Comparison of ENCODE assay signal across 1 cellular context in the genomic region with DNA sequence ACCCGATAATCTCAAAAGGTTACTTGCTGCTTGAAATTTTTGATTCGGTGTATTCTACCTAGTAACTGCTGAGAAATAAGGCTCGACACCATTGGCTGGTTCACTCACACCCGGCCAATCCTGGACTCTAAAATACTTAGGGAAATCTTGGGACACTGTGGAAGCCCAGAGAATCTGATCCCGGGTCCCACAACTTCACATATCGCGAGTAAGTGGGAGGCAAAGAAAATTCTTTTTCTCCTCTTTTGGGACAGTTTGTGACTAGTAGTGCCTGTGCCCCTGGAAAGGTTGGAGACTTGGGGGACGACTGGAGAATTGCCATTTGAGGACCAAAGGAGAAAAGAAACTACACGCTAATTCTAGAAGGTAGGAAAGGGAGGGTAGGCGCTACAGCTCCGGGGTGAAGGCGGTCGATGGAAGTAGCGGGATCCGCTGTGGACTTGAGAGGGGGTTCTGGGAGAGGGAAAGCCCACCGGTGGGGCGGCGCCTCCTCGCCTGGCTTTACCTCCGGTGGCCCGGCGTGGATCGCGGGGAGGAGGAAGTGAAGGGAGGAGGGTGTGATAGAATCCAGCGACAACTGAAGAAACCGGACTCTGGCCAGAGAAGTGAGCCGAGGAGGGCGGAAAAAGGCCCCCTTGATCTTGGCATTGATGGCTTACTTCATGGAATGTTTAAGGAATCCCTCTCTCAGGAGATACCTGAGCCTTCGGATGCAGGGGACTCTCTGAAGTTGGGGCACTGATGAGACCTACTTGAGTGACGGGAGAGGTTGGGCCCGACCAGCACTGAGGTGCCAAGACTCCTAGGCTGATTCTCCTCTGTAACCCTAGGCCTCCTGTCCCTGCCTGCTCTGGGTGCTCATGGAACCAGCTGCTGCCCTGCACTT.
TF ChIP-seq lines count a peak whose summit lies in the region.

No MANE protein-coding gene starts in this region.

TF ChIP-seq in HepG2, 621 proteins besides CTCF, POLR2A, EP300 and RAD21 (continued from another document and continues in another):
- TF ChIP-seq, protein P1, sequence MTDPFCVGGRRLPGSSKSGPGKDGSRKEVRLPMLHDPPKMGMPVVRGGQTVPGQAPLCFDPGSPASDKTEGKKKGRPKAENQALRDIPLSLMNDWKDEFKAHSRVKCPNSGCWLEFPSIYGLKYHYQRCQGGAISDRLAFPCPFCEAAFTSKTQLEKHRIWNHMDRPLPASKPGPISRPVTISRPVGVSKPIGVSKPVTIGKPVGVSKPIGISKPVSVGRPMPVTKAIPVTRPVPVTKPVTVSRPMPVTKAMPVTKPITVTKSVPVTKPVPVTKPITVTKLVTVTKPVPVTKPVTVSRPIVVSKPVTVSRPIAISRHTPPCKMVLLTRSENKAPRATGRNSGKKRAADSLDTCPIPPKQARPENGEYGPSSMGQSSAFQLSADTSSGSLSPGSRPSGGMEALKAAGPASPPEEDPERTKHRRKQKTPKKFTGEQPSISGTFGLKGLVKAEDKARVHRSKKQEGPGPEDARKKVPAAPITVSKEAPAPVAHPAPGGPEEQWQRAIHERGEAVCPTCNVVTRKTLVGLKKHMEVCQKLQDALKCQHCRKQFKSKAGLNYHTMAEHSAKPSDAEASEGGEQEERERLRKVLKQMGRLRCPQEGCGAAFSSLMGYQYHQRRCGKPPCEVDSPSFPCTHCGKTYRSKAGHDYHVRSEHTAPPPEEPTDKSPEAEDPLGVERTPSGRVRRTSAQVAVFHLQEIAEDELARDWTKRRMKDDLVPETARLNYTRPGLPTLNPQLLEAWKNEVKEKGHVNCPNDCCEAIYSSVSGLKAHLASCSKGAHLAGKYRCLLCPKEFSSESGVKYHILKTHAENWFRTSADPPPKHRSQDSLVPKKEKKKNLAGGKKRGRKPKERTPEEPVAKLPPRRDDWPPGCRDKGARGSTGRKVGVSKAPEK (CRISPR knock-in tag; IDR thresholded peaks at IDR 0.05; ENCODE audit: borderline replicate concordance) = no peak
- TF ChIP-seq, protein P2, sequence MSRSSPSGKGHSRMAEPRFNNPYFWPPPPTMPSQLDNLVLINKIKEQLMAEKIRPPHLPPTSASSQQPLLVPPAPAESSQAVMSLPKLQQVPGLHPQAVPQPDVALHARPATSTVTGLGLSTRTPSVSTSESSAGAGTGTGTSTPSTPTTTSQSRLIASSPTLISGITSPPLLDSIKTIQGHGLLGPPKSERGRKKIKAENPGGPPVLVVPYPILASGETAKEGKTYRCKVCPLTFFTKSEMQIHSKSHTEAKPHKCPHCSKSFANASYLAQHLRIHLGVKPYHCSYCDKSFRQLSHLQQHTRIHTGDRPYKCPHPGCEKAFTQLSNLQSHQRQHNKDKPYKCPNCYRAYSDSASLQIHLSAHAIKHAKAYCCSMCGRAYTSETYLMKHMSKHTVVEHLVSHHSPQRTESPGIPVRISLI (CRISPR knock-in tag; IDR thresholded peaks at IDR 0.05; ENCODE audit: borderline replicate concordance) = no peak
- 0 out of 2 replicates have a peak, but pooled peaks have one; percentile 45 for TF ChIP-seq ZSCAN20 (CRISPR knock-in tag; IDR thresholded peaks at IDR 0.05; ENCODE audit: borderline replicate concordance)
- TF ChIP-seq, protein P3, sequence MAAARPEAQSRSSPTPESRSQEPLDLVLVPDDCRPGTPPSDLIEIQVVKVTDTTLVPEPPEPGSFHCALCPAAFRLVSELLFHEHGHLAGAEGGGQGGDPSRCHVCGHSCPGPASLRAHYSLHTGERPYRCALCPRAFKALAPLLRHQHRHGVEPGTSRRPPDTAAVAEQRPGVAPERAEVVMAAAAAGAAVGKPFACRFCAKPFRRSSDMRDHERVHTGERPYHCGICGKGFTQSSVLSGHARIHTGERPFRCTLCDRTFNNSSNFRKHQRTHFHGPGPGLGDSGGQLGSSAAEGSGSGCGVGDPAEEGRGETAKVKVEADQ (CRISPR knock-in tag; IDR thresholded peaks at IDR 0.05; ENCODE audit: borderline replicate concordance) = no peak
- TF ChIP-seq HNF4A (CRISPR knock-in tag; IDR thresholded peaks at IDR 0.05) = peak; percentile 24; the same call in 1 of the 2 replicates
- TF ChIP-seq ZNF891 (CRISPR knock-in tag; IDR thresholded peaks at IDR 0.05) = 0 out of 2 replicates have a peak, but pooled peaks have one; percentile 48
- TF ChIP-seq, protein P4, sequence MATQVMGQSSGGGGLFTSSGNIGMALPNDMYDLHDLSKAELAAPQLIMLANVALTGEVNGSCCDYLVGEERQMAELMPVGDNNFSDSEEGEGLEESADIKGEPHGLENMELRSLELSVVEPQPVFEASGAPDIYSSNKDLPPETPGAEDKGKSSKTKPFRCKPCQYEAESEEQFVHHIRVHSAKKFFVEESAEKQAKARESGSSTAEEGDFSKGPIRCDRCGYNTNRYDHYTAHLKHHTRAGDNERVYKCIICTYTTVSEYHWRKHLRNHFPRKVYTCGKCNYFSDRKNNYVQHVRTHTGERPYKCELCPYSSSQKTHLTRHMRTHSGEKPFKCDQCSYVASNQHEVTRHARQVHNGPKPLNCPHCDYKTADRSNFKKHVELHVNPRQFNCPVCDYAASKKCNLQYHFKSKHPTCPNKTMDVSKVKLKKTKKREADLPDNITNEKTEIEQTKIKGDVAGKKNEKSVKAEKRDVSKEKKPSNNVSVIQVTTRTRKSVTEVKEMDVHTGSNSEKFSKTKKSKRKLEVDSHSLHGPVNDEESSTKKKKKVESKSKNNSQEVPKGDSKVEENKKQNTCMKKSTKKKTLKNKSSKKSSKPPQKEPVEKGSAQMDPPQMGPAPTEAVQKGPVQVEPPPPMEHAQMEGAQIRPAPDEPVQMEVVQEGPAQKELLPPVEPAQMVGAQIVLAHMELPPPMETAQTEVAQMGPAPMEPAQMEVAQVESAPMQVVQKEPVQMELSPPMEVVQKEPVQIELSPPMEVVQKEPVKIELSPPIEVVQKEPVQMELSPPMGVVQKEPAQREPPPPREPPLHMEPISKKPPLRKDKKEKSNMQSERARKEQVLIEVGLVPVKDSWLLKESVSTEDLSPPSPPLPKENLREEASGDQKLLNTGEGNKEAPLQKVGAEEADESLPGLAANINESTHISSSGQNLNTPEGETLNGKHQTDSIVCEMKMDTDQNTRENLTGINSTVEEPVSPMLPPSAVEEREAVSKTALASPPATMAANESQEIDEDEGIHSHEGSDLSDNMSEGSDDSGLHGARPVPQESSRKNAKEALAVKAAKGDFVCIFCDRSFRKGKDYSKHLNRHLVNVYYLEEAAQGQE (IDR thresholded peaks at IDR 0.05; ENCODE audit: borderline replicate concordance in 1 of 2, low read depth in 1 of 2, low read length in 2 of 2) = 0 out of 4 replicates have a peak, but pooled peaks of 1 of the 2 experiments have one; percentile 12
- TF ChIP-seq, protein P5, sequence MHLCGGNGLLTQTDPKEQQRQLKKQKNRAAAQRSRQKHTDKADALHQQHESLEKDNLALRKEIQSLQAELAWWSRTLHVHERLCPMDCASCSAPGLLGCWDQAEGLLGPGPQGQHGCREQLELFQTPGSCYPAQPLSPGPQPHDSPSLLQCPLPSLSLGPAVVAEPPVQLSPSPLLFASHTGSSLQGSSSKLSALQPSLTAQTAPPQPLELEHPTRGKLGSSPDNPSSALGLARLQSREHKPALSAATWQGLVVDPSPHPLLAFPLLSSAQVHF (CRISPR knock-in tag; IDR thresholded peaks at IDR 0.05) = no peak
- no peak for TF ChIP-seq HMGA1 (CRISPR knock-in tag; conservative IDR thresholded peaks at IDR 0.05)
- no peak for TF ChIP-seq SP140L (CRISPR knock-in tag; IDR thresholded peaks at IDR 0.05; ENCODE audit: borderline replicate concordance)
- TF ChIP-seq, protein P6, sequence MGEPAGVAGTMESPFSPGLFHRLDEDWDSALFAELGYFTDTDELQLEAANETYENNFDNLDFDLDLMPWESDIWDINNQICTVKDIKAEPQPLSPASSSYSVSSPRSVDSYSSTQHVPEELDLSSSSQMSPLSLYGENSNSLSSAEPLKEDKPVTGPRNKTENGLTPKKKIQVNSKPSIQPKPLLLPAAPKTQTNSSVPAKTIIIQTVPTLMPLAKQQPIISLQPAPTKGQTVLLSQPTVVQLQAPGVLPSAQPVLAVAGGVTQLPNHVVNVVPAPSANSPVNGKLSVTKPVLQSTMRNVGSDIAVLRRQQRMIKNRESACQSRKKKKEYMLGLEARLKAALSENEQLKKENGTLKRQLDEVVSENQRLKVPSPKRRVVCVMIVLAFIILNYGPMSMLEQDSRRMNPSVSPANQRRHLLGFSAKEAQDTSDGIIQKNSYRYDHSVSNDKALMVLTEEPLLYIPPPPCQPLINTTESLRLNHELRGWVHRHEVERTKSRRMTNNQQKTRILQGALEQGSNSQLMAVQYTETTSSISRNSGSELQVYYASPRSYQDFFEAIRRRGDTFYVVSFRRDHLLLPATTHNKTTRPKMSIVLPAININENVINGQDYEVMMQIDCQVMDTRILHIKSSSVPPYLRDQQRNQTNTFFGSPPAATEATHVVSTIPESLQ (CRISPR knock-in tag; conservative IDR thresholded peaks at IDR 0.05) = no peak
- TF ChIP-seq, protein P7, sequence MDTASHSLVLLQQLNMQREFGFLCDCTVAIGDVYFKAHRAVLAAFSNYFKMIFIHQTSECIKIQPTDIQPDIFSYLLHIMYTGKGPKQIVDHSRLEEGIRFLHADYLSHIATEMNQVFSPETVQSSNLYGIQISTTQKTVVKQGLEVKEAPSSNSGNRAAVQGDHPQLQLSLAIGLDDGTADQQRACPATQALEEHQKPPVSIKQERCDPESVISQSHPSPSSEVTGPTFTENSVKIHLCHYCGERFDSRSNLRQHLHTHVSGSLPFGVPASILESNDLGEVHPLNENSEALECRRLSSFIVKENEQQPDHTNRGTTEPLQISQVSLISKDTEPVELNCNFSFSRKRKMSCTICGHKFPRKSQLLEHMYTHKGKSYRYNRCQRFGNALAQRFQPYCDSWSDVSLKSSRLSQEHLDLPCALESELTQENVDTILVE (CRISPR knock-in tag; IDR thresholded peaks at IDR 0.05) = no peak
- TF ChIP-seq SP2 (CRISPR knock-in tag; IDR thresholded peaks at IDR 0.05) = no peak
- TF ChIP-seq NBN (conservative IDR thresholded peaks at IDR 0.05) = no peak
- TF ChIP-seq MED13 (CRISPR knock-in tag; IDR thresholded peaks at IDR 0.05) = 0 out of 2 replicates have a peak, but pooled peaks have one; percentile 43
- TF ChIP-seq KLF16 (CRISPR knock-in tag; IDR thresholded peaks at IDR 0.05) = 0 out of 4 replicates have a peak, but pooled peaks of 1 of the 2 experiments have one; percentile 38
- TF ChIP-seq, protein P8, sequence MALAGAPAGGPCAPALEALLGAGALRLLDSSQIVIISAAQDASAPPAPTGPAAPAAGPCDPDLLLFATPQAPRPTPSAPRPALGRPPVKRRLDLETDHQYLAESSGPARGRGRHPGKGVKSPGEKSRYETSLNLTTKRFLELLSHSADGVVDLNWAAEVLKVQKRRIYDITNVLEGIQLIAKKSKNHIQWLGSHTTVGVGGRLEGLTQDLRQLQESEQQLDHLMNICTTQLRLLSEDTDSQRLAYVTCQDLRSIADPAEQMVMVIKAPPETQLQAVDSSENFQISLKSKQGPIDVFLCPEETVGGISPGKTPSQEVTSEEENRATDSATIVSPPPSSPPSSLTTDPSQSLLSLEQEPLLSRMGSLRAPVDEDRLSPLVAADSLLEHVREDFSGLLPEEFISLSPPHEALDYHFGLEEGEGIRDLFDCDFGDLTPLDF (CRISPR knock-in tag; IDR thresholded peaks at IDR 0.05) = no peak
- TF ChIP-seq, protein P9, sequence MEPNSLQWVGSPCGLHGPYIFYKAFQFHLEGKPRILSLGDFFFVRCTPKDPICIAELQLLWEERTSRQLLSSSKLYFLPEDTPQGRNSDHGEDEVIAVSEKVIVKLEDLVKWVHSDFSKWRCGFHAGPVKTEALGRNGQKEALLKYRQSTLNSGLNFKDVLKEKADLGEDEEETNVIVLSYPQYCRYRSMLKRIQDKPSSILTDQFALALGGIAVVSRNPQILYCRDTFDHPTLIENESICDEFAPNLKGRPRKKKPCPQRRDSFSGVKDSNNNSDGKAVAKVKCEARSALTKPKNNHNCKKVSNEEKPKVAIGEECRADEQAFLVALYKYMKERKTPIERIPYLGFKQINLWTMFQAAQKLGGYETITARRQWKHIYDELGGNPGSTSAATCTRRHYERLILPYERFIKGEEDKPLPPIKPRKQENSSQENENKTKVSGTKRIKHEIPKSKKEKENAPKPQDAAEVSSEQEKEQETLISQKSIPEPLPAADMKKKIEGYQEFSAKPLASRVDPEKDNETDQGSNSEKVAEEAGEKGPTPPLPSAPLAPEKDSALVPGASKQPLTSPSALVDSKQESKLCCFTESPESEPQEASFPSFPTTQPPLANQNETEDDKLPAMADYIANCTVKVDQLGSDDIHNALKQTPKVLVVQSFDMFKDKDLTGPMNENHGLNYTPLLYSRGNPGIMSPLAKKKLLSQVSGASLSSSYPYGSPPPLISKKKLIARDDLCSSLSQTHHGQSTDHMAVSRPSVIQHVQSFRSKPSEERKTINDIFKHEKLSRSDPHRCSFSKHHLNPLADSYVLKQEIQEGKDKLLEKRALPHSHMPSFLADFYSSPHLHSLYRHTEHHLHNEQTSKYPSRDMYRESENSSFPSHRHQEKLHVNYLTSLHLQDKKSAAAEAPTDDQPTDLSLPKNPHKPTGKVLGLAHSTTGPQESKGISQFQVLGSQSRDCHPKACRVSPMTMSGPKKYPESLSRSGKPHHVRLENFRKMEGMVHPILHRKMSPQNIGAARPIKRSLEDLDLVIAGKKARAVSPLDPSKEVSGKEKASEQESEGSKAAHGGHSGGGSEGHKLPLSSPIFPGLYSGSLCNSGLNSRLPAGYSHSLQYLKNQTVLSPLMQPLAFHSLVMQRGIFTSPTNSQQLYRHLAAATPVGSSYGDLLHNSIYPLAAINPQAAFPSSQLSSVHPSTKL (CRISPR knock-in tag; IDR thresholded peaks at IDR 0.05) = 0 out of 2 replicates have a peak, but pooled peaks have one; percentile 21
- peak; percentile 74; the same call in 1 of the 2 replicates for TF ChIP-seq MTF1 (CRISPR knock-in tag; IDR thresholded peaks at IDR 0.05)
- no peak for TF ChIP-seq NR2F6 (IDR thresholded peaks at IDR 0.05)
- no peak for TF ChIP-seq NR2F6 (CRISPR knock-in tag; IDR thresholded peaks at IDR 0.05)
- TF ChIP-seq TRIM24 (CRISPR knock-in tag; IDR thresholded peaks at IDR 0.05) = no peak
- TF ChIP-seq, protein P10, sequence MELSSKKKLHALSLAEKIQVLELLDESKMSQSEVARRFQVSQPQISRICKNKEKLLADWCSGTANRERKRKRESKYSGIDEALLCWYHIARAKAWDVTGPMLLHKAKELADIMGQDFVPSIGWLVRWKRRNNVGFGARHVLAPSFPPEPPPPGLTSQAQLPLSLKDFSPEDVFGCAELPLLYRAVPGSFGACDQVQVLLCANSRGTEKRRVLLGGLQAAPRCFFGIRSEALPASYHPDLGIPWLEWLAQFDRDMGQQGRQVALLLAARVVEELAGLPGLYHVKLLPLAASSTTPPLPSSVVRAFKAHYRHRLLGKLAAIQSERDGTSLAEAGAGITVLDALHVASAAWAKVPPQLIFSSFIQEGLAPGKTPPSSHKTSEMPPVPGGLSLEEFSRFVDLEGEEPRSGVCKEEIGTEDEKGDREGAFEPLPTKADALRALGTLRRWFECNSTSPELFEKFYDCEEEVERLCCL (CRISPR knock-in tag; IDR thresholded peaks at IDR 0.05; ENCODE audit: borderline replicate concordance) = no peak
- no peak for TF ChIP-seq FOSL2 (CRISPR knock-in tag; IDR thresholded peaks at IDR 0.05)
- no peak for TF ChIP-seq ZBTB3 (CRISPR knock-in tag; IDR thresholded peaks at IDR 0.05; ENCODE audit: borderline replicate concordance, low read depth)
- TF ChIP-seq ZNF253 (CRISPR knock-in tag; IDR thresholded peaks at IDR 0.05; ENCODE audit: borderline replicate concordance) = no peak
- no peak for TF ChIP-seq NR2F2 (IDR thresholded peaks at IDR 0.05; ENCODE audit: borderline replicate concordance, low read depth)
- no peak for TF ChIP-seq DPF2 (CRISPR knock-in tag; IDR thresholded peaks at IDR 0.05; ENCODE audit: borderline replicate concordance, low read depth)
- no peak for TF ChIP-seq ZFAT (CRISPR knock-in tag; conservative IDR thresholded peaks at IDR 0.05)
- TF ChIP-seq, protein P11, sequence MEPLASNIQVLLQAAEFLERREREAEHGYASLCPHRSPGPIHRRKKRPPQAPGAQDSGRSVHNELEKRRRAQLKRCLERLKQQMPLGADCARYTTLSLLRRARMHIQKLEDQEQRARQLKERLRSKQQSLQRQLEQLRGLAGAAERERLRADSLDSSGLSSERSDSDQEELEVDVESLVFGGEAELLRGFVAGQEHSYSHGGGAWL (CRISPR knock-in tag; IDR thresholded peaks at IDR 0.05) = 0 out of 2 replicates have a peak, but pooled peaks have one; percentile 32
- peak; percentile 72; the same call in 1 of the 2 replicates for TF ChIP-seq ZNF878 (CRISPR knock-in tag; IDR thresholded peaks at IDR 0.05)
